17 cellular contexts compared by ENCODE assay signal in the genomic region with DNA sequence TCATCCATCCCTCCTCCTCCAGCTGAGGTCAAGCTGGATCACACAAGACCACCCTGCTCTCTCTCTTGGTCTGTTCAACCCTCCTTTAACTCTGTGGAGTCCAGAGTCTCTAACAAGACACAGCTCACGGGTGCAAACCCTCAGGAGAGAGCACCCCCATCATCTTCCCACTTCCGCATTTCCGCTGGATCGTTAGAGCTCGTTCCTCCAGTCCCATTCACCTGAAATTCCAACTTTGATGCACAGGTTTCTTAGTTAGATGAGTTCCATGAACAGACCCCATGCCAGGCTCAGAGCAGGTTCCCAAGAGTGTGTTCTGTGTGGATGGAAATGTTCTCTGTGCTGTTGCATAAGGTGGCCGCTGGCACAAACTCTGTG. TPM values are rescaled to one million over a fixed set of nuclear protein-coding genes. Genes with fewer than 3 reads are reported as not detected.
DNase-seq lines count a peak whose midpoint lies in the region; ATAC-seq and TF ChIP-seq lines count a peak whose summit lies in the region.
"Had no signal": no experiment of that assay in that cellular context is flagged by ENCODE, and none has a peak within 500 bp of the region (broad histone marks: within the 10 kb centered on the region; RNA-seq: fewer than 3 reads in every experiment).

No MANE protein-coding gene starts in this region.

- H3K4me1 Mint-ChIP-seq in stimulated activated naive CD8-positive, alpha-beta T cell treated with anti-CD3 and anti-CD28 coated beads, Interleukin-15, amount 100 ng/mL, for 72 hours: peaks cover 34% of the 10 kb centered on the region
- H3K4me1 Mint-ChIP-seq in activated T-helper 17 cell treated with anti-CD3 and anti-CD28 coated beads, Interleukin-2, amount 50 U/mL, for 72 hours: peaks cover 15% of the 10 kb centered on the region
- H3K4me1 Mint-ChIP-seq in stimulated activated effector memory CD8-positive, alpha-beta T cell treated with anti-CD3 and anti-CD28 coated beads, Interleukin-12 subunit alpha, Interleukin-12 subunit beta, amount 100 ng/mL, for 72 hours: peaks cover 33% of the 10 kb centered on the region

- H3K36me3 ChIP-seq in DND-41 (ENCODE audit: insufficient read depth, low read length): no peaks in the 10 kb centered on the region
- H3K36me3 ChIP-seq: HAP-1 had no signal

- H4K20me1 ChIP-seq in DND-41 (ENCODE audit: insufficient read depth, low read length): no peaks in the 10 kb centered on the region

- H3K9me3 ChIP-seq in DND-41 (ENCODE audit: insufficient read depth, low read length, severe bottlenecking): no peaks in the 10 kb centered on the region
- H3K9me3 ChIP-seq: A549, HAP-1 had no signal

- H3K27ac ChIP-seq in DND-41 (ENCODE audit: low read length): no peak overlapping the region
- H3K27ac ChIP-seq: A549, KMS-11 had no signal

- no peaks in the 10 kb centered on the region for H3K36me3 Mint-ChIP-seq in activated T-helper 17 cell treated with anti-CD3 and anti-CD28 coated beads, Interleukin-2, amount 50 U/mL, for 72 hours (ENCODE audit: low read depth)
- H3K36me3 Mint-ChIP-seq in stimulated activated effector memory CD8-positive, alpha-beta T cell treated with anti-CD3 and anti-CD28 coated beads, Interleukin-12 subunit alpha, Interleukin-12 subunit beta, amount 100 ng/mL, for 72 hours: no peaks in the 10 kb centered on the region

- no peak for DNase-seq in stimulated activated naive CD8-positive, alpha-beta T cell treated with anti-CD3 and anti-CD28 coated beads, Interleukin-15, amount 100 ng/mL, for 72 hours
- no peak for DNase-seq in stimulated activated naive CD8-positive, alpha-beta T cell treated with anti-CD3 and anti-CD28 coated beads, Interleukin-15, Interleukin-2, amounts not matched to agents 100 U/mL and 50 U/mL, for 24 hours
- DNase-seq in DND-41: no peak
- no peak for DNase-seq in stimulated activated effector memory CD8-positive, alpha-beta T cell treated with anti-CD3 and anti-CD28 coated beads, Interleukin-12 subunit alpha, Interleukin-12 subunit beta, amount 100 ng/mL, for 72 hours (ENCODE audit: low spot score in 2 of 2)
- DNase-seq in D341Med (ENCODE audit: low spot score): no peak
- DNase-seq in kidney glomerular epithelial cell (lab: John Stamatoyannopoulos, UW): no peak
- DNase-seq: C1 segment of cervical spinal cord; Calu3; CD4-positive, alpha-beta T cell; DMS79 treated with DMSO at 0.1 percent for 48 hours; GDM1 had no signal

- no peak for ATAC-seq in stimulated activated naive CD8-positive, alpha-beta T cell treated with anti-CD3 and anti-CD28 coated beads, Interleukin-15, amount 100 ng/mL, for 72 hours
- no peak for ATAC-seq in stimulated activated naive CD8-positive, alpha-beta T cell treated with anti-CD3 and anti-CD28 coated beads, Interleukin-15, Interleukin-2, amounts not matched to agents 100 U/mL and 50 U/mL, for 24 hours
- ATAC-seq in DND-41 (ENCODE audit: insufficient read depth, low read depth) (no peak), GM19452 (IDR thresholded peaks at IDR 0.05; ENCODE audit: unreplicated experiment) (no peak)
- ATAC-seq in activated T-helper 17 cell treated with anti-CD3 and anti-CD28 coated beads, Interleukin-2, amount 50 U/mL, for 72 hours (replicated peaks): no peak
- ATAC-seq in stimulated activated effector memory CD8-positive, alpha-beta T cell treated with anti-CD3 and anti-CD28 coated beads, Interleukin-12 subunit alpha, Interleukin-12 subunit beta, amount 100 ng/mL, for 72 hours: no peak
- ATAC-seq: A549 had no signal

- H3K27ac Mint-ChIP-seq in stimulated activated naive CD8-positive, alpha-beta T cell treated with anti-CD3 and anti-CD28 coated beads, Interleukin-15, amount 100 ng/mL, for 72 hours: peak overlapping the region; percentile 48 to 92
- peak overlapping the region; percentile 23 for H3K27ac Mint-ChIP-seq in activated T-helper 17 cell treated with anti-CD3 and anti-CD28 coated beads, Interleukin-2, amount 50 U/mL, for 72 hours
- peak overlapping the region; percentile 24 for H3K27ac Mint-ChIP-seq in stimulated activated effector memory CD8-positive, alpha-beta T cell treated with anti-CD3 and anti-CD28 coated beads, Interleukin-12 subunit alpha, Interleukin-12 subunit beta, amount 100 ng/mL, for 72 hours
- H3K27ac Mint-ChIP-seq: CD4-positive, alpha-beta T cell had no signal

- no peaks in the 10 kb centered on the region for H3K9me3 Mint-ChIP-seq in stimulated activated naive CD8-positive, alpha-beta T cell treated with anti-CD3 and anti-CD28 coated beads, Interleukin-15, amount 100 ng/mL, for 72 hours
- H3K9me3 Mint-ChIP-seq in activated T-helper 17 cell treated with anti-CD3 and anti-CD28 coated beads, Interleukin-2, amount 50 U/mL, for 72 hours: no peaks in the 10 kb centered on the region
- H3K9me3 Mint-ChIP-seq in stimulated activated effector memory CD8-positive, alpha-beta T cell treated with anti-CD3 and anti-CD28 coated beads, Interleukin-12 subunit alpha, Interleukin-12 subunit beta, amount 100 ng/mL, for 72 hours: no peaks in the 10 kb centered on the region
- H3K9me3 Mint-ChIP-seq: CD4-positive, alpha-beta T cell had no signal

- no peak overlapping the region for H3K4me3 Mint-ChIP-seq in stimulated activated naive CD8-positive, alpha-beta T cell treated with anti-CD3 and anti-CD28 coated beads, Interleukin-15, amount 100 ng/mL, for 72 hours
- no peak overlapping the region for H3K4me3 Mint-ChIP-seq in activated T-helper 17 cell treated with anti-CD3 and anti-CD28 coated beads, Interleukin-2, amount 50 U/mL, for 72 hours
- no peak overlapping the region for H3K4me3 Mint-ChIP-seq in stimulated activated effector memory CD8-positive, alpha-beta T cell treated with anti-CD3 and anti-CD28 coated beads, Interleukin-12 subunit alpha, Interleukin-12 subunit beta, amount 100 ng/mL, for 72 hours
- H3K4me3 Mint-ChIP-seq: CD4-positive, alpha-beta T cell had no signal

- no peak overlapping the region for H3K4me3 ChIP-seq in DND-41 (ENCODE audit: low read depth in 1 of 2, low read length in 2 of 2)
- H3K4me3 ChIP-seq: A549, HAP-1 had no signal

- no peaks in the 10 kb centered on the region for H3K27me3 ChIP-seq in DND-41 (ENCODE audit: insufficient read depth, low read length, poor library complexity)

- no peak for TF ChIP-seq CTCF in DND-41 (IDR thresholded peaks at IDR 0.05; ENCODE audit: borderline replicate concordance, extremely low read depth, low read length, poor library complexity, severe bottlenecking)

- no peak overlapping the region for H3K9ac ChIP-seq in DND-41 (ENCODE audit: low read depth, low read length)
- H3K9ac ChIP-seq: KMS-11 had no signal

- peaks cover 23% of the 10 kb centered on the region for H3K4me1 ChIP-seq in DND-41 (ENCODE audit: insufficient read depth, low read length)
- H3K4me1 ChIP-seq: A549, HAP-1 had no signal

- H2AFZ ChIP-seq in DND-41 (ENCODE audit: low read depth, low read length): peak overlapping the region; percentile 52; the same call in 1 of the 2 replicates

- H3K79me2 ChIP-seq in DND-41 (ENCODE audit: insufficient read depth, low read length): no peaks in the 10 kb centered on the region

- H3K27me3 Mint-ChIP-seq in stimulated activated naive CD8-positive, alpha-beta T cell treated with anti-CD3 and anti-CD28 coated beads, Interleukin-15, amount 100 ng/mL, for 72 hours: no peaks in the 10 kb centered on the region
- H3K27me3 Mint-ChIP-seq in activated T-helper 17 cell treated with anti-CD3 and anti-CD28 coated beads, Interleukin-2, amount 50 U/mL, for 72 hours: no peaks in the 10 kb centered on the region
- H3K27me3 Mint-ChIP-seq: CD4-positive, alpha-beta T cell had no signal

- no peak overlapping the region for H3K4me2 ChIP-seq in DND-41 (ENCODE audit: insufficient read depth, low read length)
- H3K4me2 ChIP-seq: A549, KMS-11 had no signal

RNA-seq across cellular contexts. Expression of gene P2RX7, which starts 44.5 kb away (rescaled TPM):
- total RNA-seq in activated T-helper 17 cell treated with anti-CD3 and anti-CD28 coated beads, Interleukin-2, amount 50 U/mL, for 72 hours: 1 to 10 TPM; 3.8 to 6.4 TPM
- total RNA-seq: Calu3 had no signal

RNA-seq across cellular contexts. Expression of gene OASL, which starts 49.2 kb away (rescaled TPM):
- total RNA-seq in activated T-helper 17 cell treated with anti-CD3 and anti-CD28 coated beads, Interleukin-2, amount 50 U/mL, for 72 hours: 1 to 10 TPM; 4.0 to 5.2 TPM
- total RNA-seq: H1 had no signal
